ENCODE assay signal across 1 cellular context in genomic region chr22:41448189-41448808, GRCh38.
TF ChIP-seq lines count a peak whose summit lies in the region.

No MANE protein-coding gene starts in this region.

TF ChIP-seq in HepG2, 621 proteins besides CTCF, POLR2A, EP300 and RAD21 (continued from another document and continues in another):
- peak; percentile 76 for TF ChIP-seq BHLHE40 (IDR thresholded peaks at IDR 0.05; ENCODE audit: low read length)
- TF ChIP-seq SNAPC2 (CRISPR knock-in tag; IDR thresholded peaks at IDR 0.05): no peak
- no peak for TF ChIP-seq MAFG (CRISPR knock-in tag; IDR thresholded peaks at IDR 0.05)
- no peak for TF ChIP-seq ZNF558 (CRISPR knock-in tag; IDR thresholded peaks at IDR 0.05; ENCODE audit: borderline replicate concordance)
- peak; percentile 57 for TF ChIP-seq PCBP2 (optimal IDR thresholded peaks at IDR 0.05; ENCODE audit: low read depth, low read length, poor library complexity, severe bottlenecking)
- no peak for TF ChIP-seq ZNF619 (CRISPR knock-in tag; IDR thresholded peaks at IDR 0.05)
- TF ChIP-seq MIXL1 (CRISPR knock-in tag; IDR thresholded peaks at IDR 0.05): 0 out of 2 replicates have a peak, but pooled peaks have one; percentile 48
- TF ChIP-seq MXD3 (CRISPR knock-in tag; IDR thresholded peaks at IDR 0.05): peak; percentile 59
- TF ChIP-seq MYC (CRISPR knock-in tag; IDR thresholded peaks at IDR 0.05; ENCODE audit: borderline replicate concordance): peak; percentile 81; the same call in 1 of the 2 replicates
- no peak for TF ChIP-seq ZNF3 (CRISPR knock-in tag; IDR thresholded peaks at IDR 0.05)
- TF ChIP-seq ZNF878 (CRISPR knock-in tag; IDR thresholded peaks at IDR 0.05): no peak
- TF ChIP-seq ZNF580 (CRISPR knock-in tag; IDR thresholded peaks at IDR 0.05; ENCODE audit: borderline replicate concordance, low read depth): peak; percentile 57; the same call in 1 of the 2 replicates
- TF ChIP-seq TSC22D2 (CRISPR knock-in tag; IDR thresholded peaks at IDR 0.05; ENCODE audit: borderline replicate concordance): no peak
- no peak for TF ChIP-seq HDAC6 (IDR thresholded peaks at IDR 0.05; ENCODE audit: low read depth, low read length)
- TF ChIP-seq PREB (CRISPR knock-in tag; IDR thresholded peaks at IDR 0.05): no peak
- no peak for TF ChIP-seq GPBP1L1 (CRISPR knock-in tag; IDR thresholded peaks at IDR 0.05)
- no peak for TF ChIP-seq ZNF432 (CRISPR knock-in tag; IDR thresholded peaks at IDR 0.05; ENCODE audit: borderline replicate concordance)
- no peak for TF ChIP-seq TP53 (CRISPR knock-in tag; conservative IDR thresholded peaks at IDR 0.05)
- TF ChIP-seq ZNF256 (CRISPR knock-in tag; conservative IDR thresholded peaks at IDR 0.05): no peak
- TF ChIP-seq UBTF (CRISPR knock-in tag; IDR thresholded peaks at IDR 0.05): peak; percentile 45; the same call in 1 of the 2 replicates
- TF ChIP-seq ZMAT3 (CRISPR knock-in tag; conservative IDR thresholded peaks at IDR 0.05): no peak; the same call in 1 of the 2 replicates
- TF ChIP-seq ZBTB10 (CRISPR knock-in tag; IDR thresholded peaks at IDR 0.05; ENCODE audit: borderline replicate concordance): no peak
- TF ChIP-seq NFYC (CRISPR knock-in tag; IDR thresholded peaks at IDR 0.05): peak; percentile 90
- no peak; the same call in 1 of the 2 replicates for TF ChIP-seq FOXP1 (IDR thresholded peaks at IDR 0.05)
- TF ChIP-seq FOXP1 (CRISPR knock-in tag; IDR thresholded peaks at IDR 0.05): peak; percentile 48
- TF ChIP-seq MXD4 (CRISPR knock-in tag; IDR thresholded peaks at IDR 0.05): no peak; the same call in 1 of the 2 replicates
- no peak for TF ChIP-seq ZNF564 (CRISPR knock-in tag; IDR thresholded peaks at IDR 0.05)
- TF ChIP-seq ZNF609 (CRISPR knock-in tag; IDR thresholded peaks at IDR 0.05; ENCODE audit: borderline replicate concordance): peak; percentile 53; the same call in 1 of the 2 replicates
- no peak for TF ChIP-seq PITX1 (CRISPR knock-in tag; IDR thresholded peaks at IDR 0.05)
- TF ChIP-seq ARID2 (CRISPR knock-in tag; IDR thresholded peaks at IDR 0.05; ENCODE audit: borderline replicate concordance): no peak
- TF ChIP-seq HOXA9 (CRISPR knock-in tag; IDR thresholded peaks at IDR 0.05; ENCODE audit: borderline replicate concordance): no peak
- no peak for TF ChIP-seq ZNF10 (CRISPR knock-in tag; IDR thresholded peaks at IDR 0.05; ENCODE audit: borderline replicate concordance, low read depth)
- 0 out of 2 replicates have a peak, but pooled peaks have one; percentile 42 for TF ChIP-seq GPN1 (CRISPR knock-in tag; IDR thresholded peaks at IDR 0.05; ENCODE audit: borderline replicate concordance)
- TF ChIP-seq THYN1 (CRISPR knock-in tag; IDR thresholded peaks at IDR 0.05; ENCODE audit: borderline replicate concordance, low read depth): no peak
- no peak for TF ChIP-seq ZNF615 (CRISPR knock-in tag; IDR thresholded peaks at IDR 0.05; ENCODE audit: borderline replicate concordance)
- no peak for TF ChIP-seq STAT5B (CRISPR knock-in tag; IDR thresholded peaks at IDR 0.05)
- no peak for TF ChIP-seq SRSF4 (IDR thresholded peaks at IDR 0.05; ENCODE audit: low read depth, low read length, poor library complexity, severe bottlenecking)
- TF ChIP-seq ZNF225 (CRISPR knock-in tag; IDR thresholded peaks at IDR 0.05): 0 out of 2 replicates have a peak, but pooled peaks have one; percentile 36
- no peak for TF ChIP-seq HNF1A (IDR thresholded peaks at IDR 0.05; ENCODE audit: low read depth)
- peak; percentile 70; the same call in 1 of the 2 replicates for TF ChIP-seq HNF1A (CRISPR knock-in tag; IDR thresholded peaks at IDR 0.05; ENCODE audit: borderline replicate concordance)
- TF ChIP-seq SNRNP70 (IDR thresholded peaks at IDR 0.05; ENCODE audit: low read depth, low read length): no peak
- no peak for TF ChIP-seq ZNF24 (IDR thresholded peaks at IDR 0.05)
- no peak for TF ChIP-seq ZNF672 (CRISPR knock-in tag; IDR thresholded peaks at IDR 0.05)
- no peak for TF ChIP-seq ZBTB39 (CRISPR knock-in tag; IDR thresholded peaks at IDR 0.05)
- TF ChIP-seq GATAD2A (CRISPR knock-in tag; IDR thresholded peaks at IDR 0.05): peak; percentile 47; the same call in 1 of the 2 replicates
- TF ChIP-seq ELF3 (CRISPR knock-in tag; IDR thresholded peaks at IDR 0.05): peak; percentile 47; the same call in 1 of the 2 replicates
